Comparison of ENCODE assay signal across 1 cellular context in the genomic region with DNA sequence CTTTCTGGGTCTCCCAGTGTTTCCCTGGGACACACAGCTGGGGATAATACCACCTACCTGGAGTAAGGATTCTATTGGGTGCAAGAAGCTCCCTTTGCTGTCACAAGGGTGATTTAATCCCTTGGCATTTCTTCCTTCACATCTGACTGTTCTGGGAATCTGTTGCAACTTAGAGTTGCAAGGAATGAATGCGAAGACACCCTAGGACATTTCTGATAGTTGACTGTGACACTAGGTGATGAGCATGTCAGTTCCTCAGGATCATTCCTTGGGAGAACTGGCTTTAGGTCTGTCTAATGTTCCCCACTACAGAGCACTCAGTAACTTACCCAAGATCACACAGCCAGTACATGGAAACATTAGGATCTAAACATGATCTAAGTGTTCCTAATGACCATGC.
TF ChIP-seq lines count a peak whose summit lies in the region.

No MANE protein-coding gene starts in this region.

TF ChIP-seq in H1, 55 proteins besides CTCF, POLR2A, EP300 and RAD21:
- no peak for TF ChIP-seq SP4 (IDR thresholded peaks at IDR 0.05; ENCODE audit: low read length)
- TF ChIP-seq TEAD4 (IDR thresholded peaks at IDR 0.05; ENCODE audit: low read depth, low read length), result no peak
- no peak for TF ChIP-seq BCL11A (IDR thresholded peaks at IDR 0.05; ENCODE audit: low read depth in 2 of 2, low read length in 2 of 2)
- TF ChIP-seq SUZ12 (IDR thresholded peaks at IDR 0.05; ENCODE audit: low read length), result no peak
- no peak for TF ChIP-seq MAFK (IDR thresholded peaks at IDR 0.05; ENCODE audit: low read depth, low read length)
- TF ChIP-seq YY1 (IDR thresholded peaks at IDR 0.05; ENCODE audit: low read depth, low read length), result no peak
- TF ChIP-seq SIRT6 (IDR thresholded peaks at IDR 0.05; ENCODE audit: low read length), result no peak
- no peak for TF ChIP-seq TCF12 (IDR thresholded peaks at IDR 0.05; ENCODE audit: low read depth, low read length)
TF ChIP-seq in H1: peak in this region for 0.
